ENCODE assay signal across 1 cellular context in the genomic region with DNA sequence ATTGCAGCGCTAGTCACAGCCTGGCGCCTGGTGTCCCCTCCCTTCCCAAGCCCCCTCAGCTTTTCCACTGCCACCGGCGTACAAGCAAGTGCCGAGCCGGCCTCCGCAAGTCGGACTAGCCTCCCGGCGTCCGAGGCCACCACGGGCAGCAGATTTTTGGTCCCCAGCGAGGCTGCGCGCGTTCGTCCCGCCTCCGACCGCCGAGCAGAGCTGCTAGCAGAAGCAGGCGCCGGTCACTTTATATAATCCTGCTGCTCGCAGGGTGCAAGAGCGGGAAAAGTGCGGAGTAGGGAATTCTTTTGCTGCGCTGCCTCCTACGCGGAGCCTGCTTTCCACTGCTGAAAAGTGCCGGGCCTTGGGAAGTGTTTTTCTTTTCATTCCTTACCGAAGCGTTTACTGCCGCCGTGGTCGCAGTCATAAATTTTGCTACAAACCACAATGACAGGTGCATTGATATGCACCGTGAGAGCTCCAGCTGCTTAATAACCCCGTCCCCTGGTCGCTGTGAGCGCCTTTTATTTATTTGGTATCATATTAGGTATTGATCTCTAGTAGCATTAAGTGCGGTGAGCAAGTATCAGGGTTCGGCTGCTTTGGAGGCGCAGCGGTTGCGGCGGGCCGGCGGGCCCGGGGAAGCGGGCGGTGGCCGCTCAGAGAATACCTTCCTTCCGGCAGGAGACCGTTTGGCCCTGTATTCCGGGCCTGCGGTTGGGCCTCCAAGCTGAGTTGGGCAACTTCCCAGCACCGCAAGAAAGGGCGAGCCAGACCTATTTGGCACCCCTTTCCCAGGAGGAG.
TF ChIP-seq lines count a peak whose summit lies in the region.

No MANE protein-coding gene starts in this region.

TF ChIP-seq in GM12878, 131 proteins besides CTCF, POLR2A, EP300 and RAD21:
- TF ChIP-seq KLF5 (IDR thresholded peaks at IDR 0.05; ENCODE audit: partially characterized antibody) (no peak), CBX5 (IDR thresholded peaks at IDR 0.05; ENCODE audit: low read depth) (no peak), EZH2 (IDR thresholded peaks at IDR 0.05; ENCODE audit: borderline replicate concordance, control insufficient read depth, low read depth, low read length) (0 out of 2 replicates have a peak, but pooled peaks have one; percentile 60), RELB (IDR thresholded peaks at IDR 0.05; ENCODE audit: low read depth) (no peak), KDM1A (IDR thresholded peaks at IDR 0.05; ENCODE audit: borderline replicate concordance) (no peak), ZBTB4 (CRISPR knock-in tag; IDR thresholded peaks at IDR 0.05) (no peak), CREB1 (IDR thresholded peaks at IDR 0.05; ENCODE audit: low read depth) (no peak), USF1 (IDR thresholded peaks at IDR 0.05; ENCODE audit: borderline replicate concordance, extremely low read length, insufficient read depth, low read depth, low read length) (no peak), JUNB (IDR thresholded peaks at IDR 0.05) (no peak), REST (IDR thresholded peaks at IDR 0.05; ENCODE audit: low read depth, low read length) (no peak), SUZ12 (IDR thresholded peaks at IDR 0.05; ENCODE audit: unreplicated experiment) (peak; percentile 83)
